16 cellular contexts compared by ENCODE assay signal in genomic region chr5:19492861-19493260, GRCh38.
A peak's percentile ranks its signal among the peaks of the same experiment; 100 is the strongest.
DNase-seq lines count a peak whose midpoint lies in the region; TF ChIP-seq lines count a peak whose summit lies in the region.
"Had no signal": no experiment of that assay in that cellular context is flagged by ENCODE, and none has a peak within 500 bp of the region (broad histone marks: within the 10 kb centered on the region; RNA-seq: fewer than 3 reads in every experiment).

No MANE protein-coding gene starts in this region.

- no peak overlapping the region for H2BK15ac ChIP-seq in mesendoderm (replicated peaks; ENCODE audit: low read depth)

- no peaks in the 10 kb centered on the region for H3K36me3 Mint-ChIP-seq in type B pancreatic cell
- H3K36me3 Mint-ChIP-seq: CD14-positive monocyte had no signal

- H3K18ac ChIP-seq in mesendoderm (ENCODE audit: low read length), result no peak overlapping the region

- H3K4me2 ChIP-seq in mammary epithelial cell (ENCODE audit: insufficient read depth, low read depth, low read length) (no peak overlapping the region), mesendoderm (ENCODE audit: low read length) (no peak overlapping the region)

- dilution Hi-C loops in mammary epithelial cell (cut with HindIII; ENCODE audit: low sequenced_read_pairs), result no loop called here

- TF ChIP-seq CTCF in mammary epithelial cell (conservative IDR thresholded peaks at IDR 0.05 in 1 of 2, IDR thresholded peaks at IDR 0.05 in 1 of 2; ENCODE audit: extremely low read depth in 1 of 2, insufficient read depth in 1 of 2, low read depth in 1 of 2, low read length in 2 of 2), result no peak
- TF ChIP-seq CTCF in type B pancreatic cell (conservative IDR thresholded peaks at IDR 0.05), result no peak

- in situ Hi-C loops in mammary epithelial cell (cut with MboI; ENCODE audit: low sequenced_read_pairs in 2 of 2), result no loop called here

- H3K36me3 ChIP-seq in mammary epithelial cell (ENCODE audit: insufficient read depth, low read length), result no peaks in the 10 kb centered on the region
- no peaks in the 10 kb centered on the region for H3K36me3 ChIP-seq in mesendoderm (ENCODE audit: control insufficient read depth, insufficient read depth, low read length)

- H3K27ac Mint-ChIP-seq in type B pancreatic cell, result no peak overlapping the region
- H3K27ac Mint-ChIP-seq: CD14-positive monocyte had no signal

- no peak overlapping the region for H2BK120ac ChIP-seq in mesendoderm (ENCODE audit: low read depth, low read length)

- no peak overlapping the region for H2AK5ac ChIP-seq in mesendoderm (ENCODE audit: low read length)

- H3K4me3 ChIP-seq in mammary epithelial cell (replicated peaks in 1 of 3; ENCODE audit: insufficient read depth in 1 of 3, low read depth in 2 of 3, low read length in 3 of 3) (no peak overlapping the region), mesendoderm (ENCODE audit: low read length) (no peak overlapping the region)
- H3K4me3 ChIP-seq: SK-N-MC had no signal

- H3K56ac ChIP-seq in mesendoderm (ENCODE audit: low read length), result no peak overlapping the region

- intact Hi-C loops in mammary epithelial cell (cut with micrococcal nuclease), result no loop called here

- H3K27me3 ChIP-seq in mammary epithelial cell (ENCODE audit: insufficient read depth, low read length) (no peaks in the 10 kb centered on the region), mesendoderm (ENCODE audit: insufficient read depth, low read length, poor library complexity) (no peaks in the 10 kb centered on the region)

- H3K9ac ChIP-seq in mammary epithelial cell (ENCODE audit: insufficient read depth, low read length) (no peak overlapping the region), mesendoderm (ENCODE audit: low read length) (no peak overlapping the region)

- H2BK5ac ChIP-seq in mesendoderm (ENCODE audit: low read length), result no peak overlapping the region

- CTCF ChIA-PET in mammary epithelial cell (lab: Charles Lee; ENCODE audit: low non-redundant PET), result no interaction called here

- no peaks in the 10 kb centered on the region for H3K9me3 ChIP-seq in mammary epithelial cell (replicated peaks; ENCODE audit: insufficient read depth, low read length)

- no peak overlapping the region for H4K5ac ChIP-seq in mesendoderm (ENCODE audit: low read length)

- H3K9me3 Mint-ChIP-seq in type B pancreatic cell, result no peaks in the 10 kb centered on the region

- no peaks in the 10 kb centered on the region for H4K20me1 ChIP-seq in mammary epithelial cell (ENCODE audit: insufficient read depth, low read length)

- no peaks in the 10 kb centered on the region for H3K79me1 ChIP-seq in mesendoderm (ENCODE audit: low read length)

- no peak overlapping the region for H3K27ac ChIP-seq in mammary epithelial cell (ENCODE audit: insufficient read depth, low read depth, low read length)
- no peak overlapping the region for H3K27ac ChIP-seq in mesendoderm (ENCODE audit: low read depth, low read length)
- H3K27ac ChIP-seq: HL-60, SK-N-MC had no signal

- H3K4me1 ChIP-seq in mammary epithelial cell (ENCODE audit: insufficient read depth, low read length) (no peaks in the 10 kb centered on the region), mesendoderm (ENCODE audit: control insufficient read depth, low read depth, low read length) (no peaks in the 10 kb centered on the region)

- no peaks in the 10 kb centered on the region for H3K27me3 Mint-ChIP-seq in type B pancreatic cell

- 50% methylated on average over 1 of the region's 1 CpG for WGBS in mammary epithelial cell (ENCODE audit: low coverage, missing lambda C conversion rate)
- WGBS in mesendoderm (ENCODE audit: extremely low coverage, insufficient coverage, low lambda C conversion rate), result no CpG with 5 or more reads among the region's 1 CpG

- no peaks in the 10 kb centered on the region for H3K79me2 ChIP-seq in mammary epithelial cell (ENCODE audit: insufficient read depth, low read length)
- no peaks in the 10 kb centered on the region for H3K79me2 ChIP-seq in mesendoderm (ENCODE audit: control insufficient read depth, insufficient read depth, low read length)

- DNase-seq in ELR (ENCODE audit: low read depth) (peak; percentile 32), RKO (ENCODE audit: low spot score) (peak; percentile 1), mammary epithelial cell (peak; percentile 16), non-pigmented ciliary epithelial cell (ENCODE audit: low read depth) (peak; percentile 8), SHP77 (lab: John Stamatoyannopoulos, UW) (no peak), AML-193 (lab: John Stamatoyannopoulos, UW) (no peak), type B pancreatic cell (ENCODE audit: extremely low spot score, unreplicated experiment) (no peak), mesendoderm (no peak)
- DNase-seq: NCI-H1417; NCI-H187 treated with DMSO at 0.1 percent for 48 hours; NCI-H69; NK-92 treated with Interleukin-12 subunit alpha and Interleukin-12 subunit beta, amount 100 ng/mL, for 24 hours; OCI-M1 had no signal

- no peak overlapping the region for H4K8ac ChIP-seq in mesendoderm (ENCODE audit: low read depth, low read length)

- H3K4me3 Mint-ChIP-seq in type B pancreatic cell, result no peak overlapping the region
- H3K4me3 Mint-ChIP-seq: CD14-positive monocyte had no signal

- no peaks in the 10 kb centered on the region for H3K4me1 Mint-ChIP-seq in type B pancreatic cell (ENCODE audit: unreplicated experiment)
- H3K4me1 Mint-ChIP-seq: CD14-positive monocyte had no signal

- no peak overlapping the region for H3K4ac ChIP-seq in mesendoderm (ENCODE audit: low read depth, low read length)

- H2AFZ ChIP-seq in mammary epithelial cell (ENCODE audit: low read depth, low read length), result peak overlapping the region; percentile 51

- H3K23ac ChIP-seq in mesendoderm (ENCODE audit: low read length), result no peak overlapping the region

- BruUV-seq in mammary epithelial cell (replicated peaks; lab: Mats Ljungman, UMichigan), result no TSS peak

Comparison
In these comparisons a context has a peak if more than half of its experiments do, and no peak if none do; other contexts are left out.
1. DNase-seq: peak in ELR (single experiment), RKO (single experiment), mammary epithelial cell (single experiment) and non-pigmented ciliary epithelial cell (single experiment); none in SHP77 (0 of 2), AML-193 (0 of 2), type B pancreatic cell (single experiment) and mesendoderm (single experiment).